14 cellular contexts compared by ENCODE assay signal in genomic region chr17:30586818-30587595, GRCh38.
DNase-seq lines count a peak whose midpoint lies in the region; ATAC-seq, FAIRE-seq and TF ChIP-seq lines count a peak whose summit lies in the region.
"Had no signal": no experiment of that assay in that cellular context is flagged by ENCODE, and none has a peak within 500 bp of the region (broad histone marks: within the 10 kb centered on the region; RNA-seq: fewer than 3 reads in every experiment).

No MANE protein-coding gene starts in this region.

- TF ChIP-seq POLR2A in H54 (IDR thresholded peaks at IDR 0.05; ENCODE audit: low read depth, low read length): no peak

- H3K4me2 ChIP-seq in astrocyte (ENCODE audit: low read length): peak overlapping the region; percentile 40

- H3K27me3 Mint-ChIP-seq in astrocyte (ENCODE audit: low read depth, unreplicated experiment): no peaks in the 10 kb centered on the region

- H2AFZ ChIP-seq in astrocyte (ENCODE audit: low read depth, low read length): peak overlapping the region; percentile 23

- H3K27me3 ChIP-seq in astrocyte (ENCODE audit: insufficient read depth, low read length): no peaks in the 10 kb centered on the region
- no peaks in the 10 kb centered on the region for H3K27me3 ChIP-seq in left lung
- H3K27me3 ChIP-seq: SJSA1 had no signal

- H3K36me3 ChIP-seq in astrocyte (ENCODE audit: insufficient read depth, low read length): no peaks in the 10 kb centered on the region
- H3K36me3 ChIP-seq in left lung: no peaks in the 10 kb centered on the region
- H3K36me3 ChIP-seq: SJSA1 had no signal

- H3K27ac ChIP-seq in astrocyte (ENCODE audit: low read depth, low read length): peak overlapping the region; percentile 45
- no peak overlapping the region for H3K27ac ChIP-seq in left lung
- H3K27ac ChIP-seq: SJSA1, skin epidermis had no signal

- no peaks in the 10 kb centered on the region for H4K20me1 ChIP-seq in astrocyte (ENCODE audit: insufficient read depth, low read length)

- H3K36me3 Mint-ChIP-seq in astrocyte (ENCODE audit: low read depth, unreplicated experiment): peaks cover 2% of the 10 kb centered on the region
- H3K36me3 Mint-ChIP-seq: activated naive CD8-positive, alpha-beta T cell treated with anti-CD3 and anti-CD28 coated beads, Interleukin-2, amount 10 ng/mL, durations not matched to agents 7 days and 5 days; naive thymus-derived CD4-positive, alpha-beta T cell had no signal

- H3K9ac ChIP-seq in astrocyte (ENCODE audit: low read length): no peak overlapping the region

- no peak for FAIRE-seq in H54 (lab: Jason Lieb, UNC)
- no peak for FAIRE-seq in astrocyte (lab: Jason Lieb, UNC)

- H3K9me3 ChIP-seq in astrocyte (ENCODE audit: insufficient read depth, low read depth, low read length) (no peaks in the 10 kb centered on the region), left lung (no peaks in the 10 kb centered on the region)
- H3K9me3 ChIP-seq: SJSA1 had no signal

- TF ChIP-seq CTCF in astrocyte (IDR thresholded peaks at IDR 0.05; ENCODE audit: insufficient read depth, low read depth, low read length) (no peak), left lung (IDR thresholded peaks at IDR 0.05) (no peak)

- no peak overlapping the region for H3K4me3 Mint-ChIP-seq in astrocyte (ENCODE audit: unreplicated experiment)
- H3K4me3 Mint-ChIP-seq: activated naive CD8-positive, alpha-beta T cell treated with anti-CD3 and anti-CD28 coated beads, Interleukin-2, amount 10 ng/mL, durations not matched to agents 7 days and 5 days; naive thymus-derived CD4-positive, alpha-beta T cell had no signal

- peaks cover 10% of the 10 kb centered on the region for H3K9me3 Mint-ChIP-seq in astrocyte (ENCODE audit: unreplicated experiment)
- H3K9me3 Mint-ChIP-seq: activated naive CD8-positive, alpha-beta T cell treated with anti-CD3 and anti-CD28 coated beads, Interleukin-2, amount 10 ng/mL, durations not matched to agents 7 days and 5 days had no signal

- ATAC-seq in left colon (peak; percentile 54), left lung (no peak)
- ATAC-seq: naive thymus-derived CD4-positive, alpha-beta T cell had no signal

- peak overlapping the region; percentile 96 for H3K27ac Mint-ChIP-seq in astrocyte (ENCODE audit: unreplicated experiment)
- H3K27ac Mint-ChIP-seq: activated naive CD8-positive, alpha-beta T cell treated with anti-CD3 and anti-CD28 coated beads, Interleukin-2, amount 10 ng/mL, durations not matched to agents 7 days and 5 days; naive thymus-derived CD4-positive, alpha-beta T cell had no signal

- intact Hi-C loops in left colon (cut with DNase I, micrococcal nuclease): no loop called here
- intact Hi-C loops in left lung (cut with DNase I): no loop called here

- DNase-seq in AG20443 (ENCODE audit: low spot score): peak; percentile 65
- peak; percentile 27 for DNase-seq in H54 (ENCODE audit: insufficient read length, low spot score)
- peak; percentile 81 for DNase-seq in astrocyte (ENCODE audit: low read depth)
- DNase-seq in left colon: no peak
- no peak for DNase-seq in left lung
- no peak for DNase-seq in NCI-H187 (lab: John Stamatoyannopoulos, UW)
- DNase-seq in OCI-M1 (lab: John Stamatoyannopoulos, UW): no peak
- DNase-seq in NCI-H774 (lab: John Stamatoyannopoulos, UW): no peak
- DNase-seq: activated naive CD8-positive, alpha-beta T cell treated with anti-CD3 and anti-CD28 coated beads, Interleukin-2, amount 10 ng/mL, durations not matched to agents 7 days and 5 days; MM.1S; naive thymus-derived CD4-positive, alpha-beta T cell; NCI-H524 had no signal

- H3K4me3 ChIP-seq in astrocyte (ENCODE audit: insufficient read depth, low read depth, low read length) (no peak overlapping the region), left lung (no peak overlapping the region)
- H3K4me3 ChIP-seq: SJSA1, skin epidermis had no signal

- no peaks in the 10 kb centered on the region for H3K79me2 ChIP-seq in astrocyte (ENCODE audit: insufficient read depth, low read length)

- peaks cover 7% of the 10 kb centered on the region for H3K4me1 ChIP-seq in astrocyte (ENCODE audit: insufficient read depth, low read length)
- H3K4me1 ChIP-seq in left lung: no peaks in the 10 kb centered on the region
- H3K4me1 ChIP-seq: SJSA1 had no signal

- peaks cover 14% of the 10 kb centered on the region for H3K4me1 Mint-ChIP-seq in astrocyte (ENCODE audit: low read depth, unreplicated experiment)

Comparison
In these comparisons a context has a peak if more than half of its experiments do, and no peak if none do; other contexts are left out.
1. DNase-seq: peak in AG20443 (single experiment), H54 (single experiment) and astrocyte (single experiment); none in left colon (0 of 2), left lung (0 of 2), NCI-H187 (0 of 2), OCI-M1 (single experiment) and NCI-H774 (single experiment).